Comparison of ENCODE assay signal across 17 cellular contexts in genomic region chr19:17197666-17198065, GRCh38. TPM values are rescaled to one million over a fixed set of nuclear protein-coding genes. Genes with fewer than 3 reads are reported as not detected.
A peak's percentile ranks its signal among the peaks of the same experiment; 100 is the strongest.
DNase-seq lines count a peak whose midpoint lies in the region; ATAC-seq and TF ChIP-seq lines count a peak whose summit lies in the region.
"Had no signal": no experiment of that assay in that cellular context is flagged by ENCODE, and none has a peak within 500 bp of the region (broad histone marks: within the 10 kb centered on the region; RNA-seq: fewer than 3 reads in every experiment).

No MANE protein-coding gene starts in this region.

- no peak overlapping the region for H3K9ac ChIP-seq in BLaER1

- H3K4me2 ChIP-seq in BLaER1: peak overlapping the region; percentile 39
- H3K4me2 ChIP-seq: A549 had no signal

- no peak for DNase-seq in activated CD4-positive, alpha-beta T cell treated with anti-CD3 and anti-CD28 coated beads, Interleukin-2, amount 10 ng/mL, durations not matched to agents 7 days and 5 days
- DNase-seq in activated CD4-positive, alpha-beta T cell treated with anti-CD3 and anti-CD28 coated beads, Interleukin-2, amount 10 ng/mL, durations not matched to agents 24 days and 14 days: no peak
- no peak for DNase-seq in activated B cell treated with CpG ODN at 0.5 μM for 24 hours
- DNase-seq in thyroid gland: peak; percentile 83
- DNase-seq in NCI-H128 (lab: John Stamatoyannopoulos, UW; ENCODE audit: unreplicated experiment): no peak
- no peak for DNase-seq in NCI-H187 (lab: John Stamatoyannopoulos, UW)
- DNase-seq: AML-193; Calu3; CD8-positive, alpha-beta T cell; DMS79 treated with DMSO at 0.1 percent for 48 hours; GF-D8; H9 had no signal

- H3K36me3 Mint-ChIP-seq in activated CD4-positive, alpha-beta T cell treated with anti-CD3 and anti-CD28 coated beads, Interleukin-2, amount 10 ng/mL, durations not matched to agents 7 days and 5 days (ENCODE audit: low read depth): peaks cover 65% of the 10 kb centered on the region
- H3K36me3 Mint-ChIP-seq in activated CD4-positive, alpha-beta T cell treated with anti-CD3 and anti-CD28 coated beads, Interleukin-2, amount 10 ng/mL, durations not matched to agents 24 days and 14 days (ENCODE audit: low read depth): peaks cover 69% of the 10 kb centered on the region
- peaks cover 84% of the 10 kb centered on the region for H3K36me3 Mint-ChIP-seq in activated B cell treated with CpG ODN at 0.5 μM for 24 hours (ENCODE audit: low read depth)

- intact Hi-C loops in activated CD4-positive, alpha-beta T cell treated with anti-CD3 and anti-CD28 coated beads, Interleukin-2, amount 10 ng/mL, durations not matched to agents 24 days and 14 days (cut with micrococcal nuclease): no loop called here
- intact Hi-C loops in activated B cell treated with CpG ODN at 0.5 μM for 24 hours (cut with micrococcal nuclease) (no loop called here), thyroid gland (cut with DNase I) (no loop called here)

- no peaks in the 10 kb centered on the region for H3K9me3 ChIP-seq in BLaER1
- no peaks in the 10 kb centered on the region for H3K9me3 ChIP-seq in thyroid gland
- H3K9me3 ChIP-seq: A549 had no signal

- H3K4me1 Mint-ChIP-seq in activated CD4-positive, alpha-beta T cell treated with anti-CD3 and anti-CD28 coated beads, Interleukin-2, amount 10 ng/mL, durations not matched to agents 7 days and 5 days: peaks cover 2% of the 10 kb centered on the region
- peaks cover 1% of the 10 kb centered on the region for H3K4me1 Mint-ChIP-seq in activated CD4-positive, alpha-beta T cell treated with anti-CD3 and anti-CD28 coated beads, Interleukin-2, amount 10 ng/mL, durations not matched to agents 24 days and 14 days
- H3K4me1 Mint-ChIP-seq in activated B cell treated with CpG ODN at 0.5 μM for 24 hours: no peaks in the 10 kb centered on the region
- H3K4me1 Mint-ChIP-seq: H9 had no signal

- no peak overlapping the region for H3K27ac ChIP-seq in BLaER1
- no peak overlapping the region for H3K27ac ChIP-seq in thyroid gland
- H3K27ac ChIP-seq: 22Rv1, A549 had no signal

- 53 to 56% methylated on average over 11 to 16 of the region's 16 CpGs for WGBS in thyroid gland, 2 donors

- H3K4me1 ChIP-seq in BLaER1: peaks cover 25% of the 10 kb centered on the region
- H3K4me1 ChIP-seq in thyroid gland: no peaks in the 10 kb centered on the region
- H3K4me1 ChIP-seq: A549 had no signal

- no peak overlapping the region for H3K4me3 Mint-ChIP-seq in activated CD4-positive, alpha-beta T cell treated with anti-CD3 and anti-CD28 coated beads, Interleukin-2, amount 10 ng/mL, durations not matched to agents 7 days and 5 days
- H3K4me3 Mint-ChIP-seq in activated CD4-positive, alpha-beta T cell treated with anti-CD3 and anti-CD28 coated beads, Interleukin-2, amount 10 ng/mL, durations not matched to agents 24 days and 14 days: no peak overlapping the region
- no peak overlapping the region for H3K4me3 Mint-ChIP-seq in activated B cell treated with CpG ODN at 0.5 μM for 24 hours
- H3K4me3 Mint-ChIP-seq: CD8-positive, alpha-beta T cell; H9; IgD-negative memory B cell had no signal

- no peak for ATAC-seq in activated B cell treated with CpG ODN at 0.5 μM for 24 hours (ENCODE audit: low read depth)
- ATAC-seq: A549; CD8-positive, alpha-beta T cell; HepG2 had no signal

- H4K20me1 ChIP-seq in BLaER1: no peaks in the 10 kb centered on the region

- no peak for TF ChIP-seq CTCF in activated B cell treated with CpG ODN at 0.5 μM for 24 hours (IDR thresholded peaks at IDR 0.05)
- no peak for TF ChIP-seq CTCF in thyroid gland (IDR thresholded peaks at IDR 0.05)

- no peaks in the 10 kb centered on the region for H3K9me3 Mint-ChIP-seq in activated CD4-positive, alpha-beta T cell treated with anti-CD3 and anti-CD28 coated beads, Interleukin-2, amount 10 ng/mL, durations not matched to agents 7 days and 5 days
- H3K9me3 Mint-ChIP-seq in activated CD4-positive, alpha-beta T cell treated with anti-CD3 and anti-CD28 coated beads, Interleukin-2, amount 10 ng/mL, durations not matched to agents 24 days and 14 days: no peaks in the 10 kb centered on the region
- no peaks in the 10 kb centered on the region for H3K9me3 Mint-ChIP-seq in activated B cell treated with CpG ODN at 0.5 μM for 24 hours
- H3K9me3 Mint-ChIP-seq: CD8-positive, alpha-beta T cell; H9; IgD-negative memory B cell had no signal

- H3K27me3 ChIP-seq in BLaER1: no peaks in the 10 kb centered on the region
- H3K27me3 ChIP-seq in thyroid gland: no peaks in the 10 kb centered on the region

- H3K4me3 ChIP-seq in BLaER1: no peak overlapping the region
- H3K4me3 ChIP-seq in thyroid gland (replicated peaks in 1 of 3): no peak overlapping the region
- H3K4me3 ChIP-seq: A549 had no signal

- peak overlapping the region; percentile 13 for H3K27ac Mint-ChIP-seq in activated CD4-positive, alpha-beta T cell treated with anti-CD3 and anti-CD28 coated beads, Interleukin-2, amount 10 ng/mL, durations not matched to agents 7 days and 5 days
- H3K27ac Mint-ChIP-seq in activated CD4-positive, alpha-beta T cell treated with anti-CD3 and anti-CD28 coated beads, Interleukin-2, amount 10 ng/mL, durations not matched to agents 24 days and 14 days: no peak overlapping the region
- peak overlapping the region; percentile 32 for H3K27ac Mint-ChIP-seq in activated B cell treated with CpG ODN at 0.5 μM for 24 hours

- peaks cover 97% of the 10 kb centered on the region for H3K36me3 ChIP-seq in BLaER1
- peaks cover 39 to 56% of the 10 kb centered on the region in 2 donors for H3K36me3 ChIP-seq in thyroid gland

- CTCF ChIA-PET in activated CD4-positive, alpha-beta T cell treated with anti-CD3 and anti-CD28 coated beads, Interleukin-2, amount 10 ng/mL, durations not matched to agents 7 days and 5 days (lab: Charles Lee): no interaction called here
- CTCF ChIA-PET in activated B cell treated with CpG ODN at 0.5 μM for 24 hours (lab: Charles Lee): no interaction called here

- POLR2A ChIA-PET in activated CD4-positive, alpha-beta T cell treated with anti-CD3 and anti-CD28 coated beads, Interleukin-2, amount 10 ng/mL, durations not matched to agents 7 days and 5 days (lab: Charles Lee): no interaction called here
- POLR2A ChIA-PET in activated B cell treated with CpG ODN at 0.5 μM for 24 hours (lab: Charles Lee): interaction anchor here (0.7 kb wide), 1 partner anchor 14 kb away, joined by 3 read pairs; no protein-coding TSS in a partner anchor

- no peak for TF ChIP-seq POLR2A in thyroid gland (IDR thresholded peaks at IDR 0.05)

- no peaks in the 10 kb centered on the region for H3K27me3 Mint-ChIP-seq in activated CD4-positive, alpha-beta T cell treated with anti-CD3 and anti-CD28 coated beads, Interleukin-2, amount 10 ng/mL, durations not matched to agents 7 days and 5 days
- no peaks in the 10 kb centered on the region for H3K27me3 Mint-ChIP-seq in activated CD4-positive, alpha-beta T cell treated with anti-CD3 and anti-CD28 coated beads, Interleukin-2, amount 10 ng/mL, durations not matched to agents 24 days and 14 days
- H3K27me3 Mint-ChIP-seq in activated B cell treated with CpG ODN at 0.5 μM for 24 hours: no peaks in the 10 kb centered on the region
- H3K27me3 Mint-ChIP-seq: IgD-negative memory B cell had no signal

RNA-seq across cellular contexts. Expression of gene USE1, which starts 17.5 kb away (rescaled TPM):
- 10 to 100 TPM; 23.3 to 24.7 TPM for total RNA-seq in activated CD4-positive, alpha-beta T cell treated with anti-CD3 and anti-CD28 coated beads, Interleukin-2, amount 10 ng/mL, durations not matched to agents 7 days and 5 days
- 29.8 and 31.3 TPM in 2 replicates for total RNA-seq in activated CD4-positive, alpha-beta T cell treated with anti-CD3 and anti-CD28 coated beads, Interleukin-2, amount 10 ng/mL, durations not matched to agents 24 days and 14 days
- 41.9 and 43.4 TPM in 2 replicates for total RNA-seq in activated B cell treated with CpG ODN at 0.5 μM for 24 hours
- 10 to 100 TPM; 21.4 to 36.0 (median 27.4) TPM for total RNA-seq in thyroid gland

RNA-seq across cellular contexts. Expression of gene OCEL1, which starts 28.4 kb away (rescaled TPM):
- 10 to 100 TPM; 19.6 to 23.1 TPM for total RNA-seq in activated CD4-positive, alpha-beta T cell treated with anti-CD3 and anti-CD28 coated beads, Interleukin-2, amount 10 ng/mL, durations not matched to agents 7 days and 5 days
- 17.8 and 23.0 TPM in 2 replicates for total RNA-seq in activated CD4-positive, alpha-beta T cell treated with anti-CD3 and anti-CD28 coated beads, Interleukin-2, amount 10 ng/mL, durations not matched to agents 24 days and 14 days
- total RNA-seq in activated B cell treated with CpG ODN at 0.5 μM for 24 hours: 22.4 and 25.8 TPM in 2 replicates
- 10 to 100 TPM in 3 of 4 donors, 1 to 10 TPM in 1; 9.7 to 33.5 (median 21.8) TPM for total RNA-seq in thyroid gland

RNA-seq across cellular contexts. Expression of gene NR2F6, which starts 48.1 kb away (rescaled TPM):
- total RNA-seq in activated CD4-positive, alpha-beta T cell treated with anti-CD3 and anti-CD28 coated beads, Interleukin-2, amount 10 ng/mL, durations not matched to agents 7 days and 5 days: 1 to 10 TPM; 3.6 to 3.8 TPM
- total RNA-seq in activated CD4-positive, alpha-beta T cell treated with anti-CD3 and anti-CD28 coated beads, Interleukin-2, amount 10 ng/mL, durations not matched to agents 24 days and 14 days: 15.0 and 16.5 TPM in 2 replicates
- total RNA-seq in activated B cell treated with CpG ODN at 0.5 μM for 24 hours (4.3 and 4.6 TPM in 2 replicates), thyroid gland (100 to 1,000 TPM in 2 of 4 donors, 10 to 100 TPM in 2; 66.0 to 117 (median 97.9) TPM)

Comparison
In these comparisons a context has a peak if more than half of its experiments do, and no peak if none do; other contexts are left out.
1. DNase-seq: peak in thyroid gland (2 of 2); none in activated CD4-positive, alpha-beta T cell treated with anti-CD3 and anti-CD28 coated beads, Interleukin-2, amount 10 ng/mL, durations not matched to agents 7 days and 5 days (single experiment), activated CD4-positive, alpha-beta T cell treated with anti-CD3 and anti-CD28 coated beads, Interleukin-2, amount 10 ng/mL, durations not matched to agents 24 days and 14 days (single experiment), activated B cell treated with CpG ODN at 0.5 μM for 24 hours (single experiment), NCI-H128 (single experiment) and NCI-H187 (0 of 2).